ENCODE assay signal across 21 cellular contexts in the genomic region with DNA sequence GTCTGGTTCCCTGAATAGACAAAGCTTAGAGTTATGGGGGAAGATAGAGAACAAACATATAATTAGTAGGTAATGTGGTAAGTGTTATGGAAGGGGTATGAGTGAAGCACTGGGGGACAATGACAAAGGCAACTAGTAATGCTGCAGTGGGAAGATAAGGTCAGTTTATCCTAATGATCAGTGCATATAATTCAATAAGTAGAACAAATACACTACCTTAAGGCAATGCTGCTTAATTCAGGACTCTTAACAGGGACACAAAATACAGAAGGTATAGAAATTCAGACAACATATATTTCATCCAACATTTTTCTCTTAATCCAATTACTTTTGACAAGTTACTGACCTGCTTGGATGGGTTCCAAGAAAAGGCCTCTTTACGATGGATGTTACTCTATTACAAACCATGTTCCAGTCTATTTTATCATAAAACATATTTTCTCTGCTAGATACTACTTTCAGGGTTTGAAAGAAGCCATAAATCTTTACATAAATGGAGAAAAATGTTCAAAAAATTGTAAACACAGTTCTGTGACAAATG.
"Had no signal": no experiment of that assay in that cellular context is flagged by ENCODE, and none has a peak within 500 bp of the region (broad histone marks: within the 10 kb centered on the region; RNA-seq: fewer than 3 reads in every experiment).

No MANE protein-coding gene starts in this region.

- H3K27ac ChIP-seq: coronary artery, left lung, lower lobe of right lung, testis, uterus, WERI-Rb-1 had no signal

- H3K9me3 Mint-ChIP-seq: brain had no signal

- H3K4me3 Mint-ChIP-seq: activated naive CD8-positive, alpha-beta T cell; brain; natural killer cell had no signal

- H3K4me1 ChIP-seq: left lung, lower lobe of right lung, testis, uterus had no signal

- H3K27ac Mint-ChIP-seq: activated naive CD8-positive, alpha-beta T cell; natural killer cell had no signal

- H3K4me1 Mint-ChIP-seq: natural killer cell had no signal

- H3K9me3 ChIP-seq: left lung, lower lobe of right lung, testis, uterus had no signal

- DNase-seq: activated CD4-positive, alpha-beta T cell treated with anti-CD3 and anti-CD28 coated beads for 48 hours; activated CD4-positive, alpha-beta T cell treated with anti-CD3 and anti-CD28 coated beads, Interleukin-2, amount 50 U/mL, for 48 hours; activated CD8-positive, alpha-beta memory T cell treated with anti-CD3 and anti-CD28 coated beads for 24 hours; activated effector memory CD4-positive, alpha-beta T cell treated with Interleukin-2 at 50 U/mL for 16 hours; activated naive CD4-positive, alpha-beta T cell treated with Interleukin-2 at 50 U/mL for 16 hours; anterior cingulate cortex; dorsolateral prefrontal cortex; effector memory CD4-positive, alpha-beta T cell; left lung; lower lobe of right lung; natural killer cell; right cardiac atrium; stimulated activated CD4-positive, alpha-beta T cell treated with anti-CD3 and anti-CD28 coated beads, Interleukin-2, amount 100 ng/mL, for 48 hours; stimulated activated naive CD4-positive, alpha-beta T cell treated with Interleukin-2 at 50 U/mL for 16 hours; trophoblast cell; uterus; WERI-Rb-1 had no signal

- H3K27me3 ChIP-seq: dorsolateral prefrontal cortex, left lung, testis, uterus had no signal

- H3K36me3 Mint-ChIP-seq: activated naive CD8-positive, alpha-beta T cell; brain; natural killer cell had no signal

- H3K27me3 Mint-ChIP-seq: activated naive CD8-positive, alpha-beta T cell; brain had no signal

- H3K4me3 ChIP-seq: coronary artery, dorsolateral prefrontal cortex, left lung, lower lobe of right lung, testis, uterus had no signal

- H3K36me3 ChIP-seq: left lung, lower lobe of right lung, uterus, WERI-Rb-1 had no signal
